Comparison of ENCODE assay signal across 1 cellular context in genomic region chr2:191003405-191004309, GRCh38.
TF ChIP-seq lines count a peak whose summit lies in the region.

No MANE protein-coding gene starts in this region.

TF ChIP-seq in endothelial cell of umbilical vein, 7 proteins besides CTCF, POLR2A, EP300 and RAD21:
- TF ChIP-seq JUN (IDR thresholded peaks at IDR 0.05; ENCODE audit: borderline replicate concordance, insufficient read depth, insufficient read length, low read depth) (no peak), FOS (IDR thresholded peaks at IDR 0.05; ENCODE audit: borderline replicate concordance, insufficient read depth, low read length) (no peak), MYC (IDR thresholded peaks at IDR 0.05; ENCODE audit: low read depth, low read length) (no peak), GATA2 (IDR thresholded peaks at IDR 0.05; ENCODE audit: insufficient read depth, insufficient read length, low read depth, low read length) (no peak), EZH2 (IDR thresholded peaks at IDR 0.05; ENCODE audit: borderline replicate concordance, low read depth, low read length, severe bottlenecking) (no peak), POLR2AphosphoS5 (IDR thresholded peaks at IDR 0.05; ENCODE audit: insufficient read depth, low read depth, low read length) (no peak)
- TF ChIP-seq, protein P1, sequence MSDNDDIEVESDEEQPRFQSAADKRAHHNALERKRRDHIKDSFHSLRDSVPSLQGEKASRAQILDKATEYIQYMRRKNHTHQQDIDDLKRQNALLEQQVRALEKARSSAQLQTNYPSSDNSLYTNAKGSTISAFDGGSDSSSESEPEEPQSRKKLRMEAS (IDR thresholded peaks at IDR 0.05; ENCODE audit: insufficient read depth, insufficient read length) = no peak
